ENCODE assay signal across 8 cellular contexts in the genomic region with DNA sequence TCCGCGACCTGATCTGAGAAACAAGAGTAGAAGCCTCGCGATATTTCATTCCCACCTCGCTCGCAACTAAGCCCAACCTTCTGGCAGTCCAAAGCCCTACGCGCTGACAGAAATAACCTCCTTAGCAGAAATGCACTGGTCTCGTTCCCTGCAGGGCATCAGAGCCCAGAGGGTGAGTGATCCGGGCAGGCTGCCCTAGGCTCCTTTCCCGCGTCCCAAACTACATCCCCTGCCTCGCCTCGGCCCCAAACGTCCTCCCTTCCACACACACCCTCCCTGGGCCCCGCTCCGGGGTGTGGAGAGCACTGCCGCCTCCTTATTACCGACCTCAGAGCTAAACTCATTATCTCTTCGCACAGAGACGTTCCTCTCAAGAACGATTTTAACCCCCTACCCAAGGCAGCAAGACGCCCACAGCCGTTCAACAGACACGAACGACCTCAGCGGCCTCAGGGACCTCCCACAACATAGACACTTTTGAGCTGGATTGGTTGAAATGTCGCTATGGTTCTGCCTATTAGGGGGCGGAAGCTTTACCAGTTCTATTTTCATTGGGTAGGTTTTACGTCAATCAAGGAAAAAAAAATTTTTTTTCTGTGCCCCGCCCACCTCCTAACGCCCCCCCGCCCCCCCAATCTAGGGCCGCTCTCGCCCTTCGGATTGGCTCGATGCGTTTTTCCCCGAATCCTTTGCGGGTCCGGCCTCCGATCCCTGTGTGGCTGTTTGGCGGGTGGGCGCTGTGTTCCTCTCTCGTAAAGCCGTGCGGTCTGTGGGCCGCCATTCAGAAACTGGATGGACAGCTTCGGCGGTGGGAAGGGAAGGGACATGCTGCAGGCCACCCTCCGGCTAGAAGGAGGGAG. TPM values are rescaled to one million over a fixed set of nuclear protein-coding genes. Genes with fewer than 3 reads are reported as not detected.
DNase-seq lines count a peak whose midpoint lies in the region; ATAC-seq, FAIRE-seq and TF ChIP-seq lines count a peak whose summit lies in the region.

A gene (minus strand): TSS at position 439 of the 860 bp plus-strand sequence. CDS start 95 bp downstream, at position 344.

- ATAC-seq in GM21526 (IDR thresholded peaks at IDR 0.05; ENCODE audit: low FRiP score, unreplicated experiment) = peak; percentile 93

- peak within 1 kb of the TSS; percentile 75 for H3K27ac ChIP-seq in OCI-LY3 (ENCODE audit: low read length)
- peak within 1 kb of the TSS; percentile 94 for H3K27ac ChIP-seq in endothelial cell of umbilical vein (ENCODE audit: insufficient read depth, low read depth, low read length)

- H3K4me1 ChIP-seq in OCI-LY3 (ENCODE audit: low read length) (peaks cover 13% of the 10 kb centered on the region; the same call in 1 of the 2 replicates), endothelial cell of umbilical vein (ENCODE audit: control insufficient read depth, extremely low read depth, insufficient read depth, low read length) (peaks cover 15% of the 10 kb centered on the region)

- DNase-seq in DMS 273 (lab: John Stamatoyannopoulos, UW; ENCODE audit: unreplicated experiment) = peak; percentile 98
- peak; percentile 55 for DNase-seq in HuH-7 (ENCODE audit: low spot score)
- DNase-seq in activated CD8-positive, alpha-beta memory T cell treated with anti-CD3 and anti-CD28 coated beads, Interleukin-2, amount 50 U/mL, for 48 hours = peak; percentile 90
- DNase-seq in endothelial cell of umbilical vein (ENCODE audit: low read depth, low spot score) = peak; percentile 96
- peak; percentile 97 for DNase-seq in midbrain (lab: John Stamatoyannopoulos, UW)
- DNase-seq in stimulated activated CD8-positive, alpha-beta memory T cell treated with anti-CD3 and anti-CD28 coated beads, Interleukin-2, amount 100 ng/mL, for 1 hour (ENCODE audit: low read depth in 2 of 2) = peak; percentile 72 to 80

- no TSS peak for BruUV-seq in endothelial cell of umbilical vein (replicated peaks; lab: Mats Ljungman, UMichigan)

- H3K36me3 ChIP-seq in OCI-LY3 (replicated peaks; ENCODE audit: low read depth, low read length) = peaks cover 3% of the 10 kb centered on the region
- no peaks in the 10 kb centered on the region for H3K36me3 ChIP-seq in endothelial cell of umbilical vein (ENCODE audit: control insufficient read depth in 2 of 2, extremely low read depth in 1 of 2, insufficient read depth in 2 of 2, low read length in 2 of 2)

- H3K27me3 ChIP-seq in OCI-LY3 (ENCODE audit: low read depth, low read length) = no peaks in the 10 kb centered on the region
- no peaks in the 10 kb centered on the region for H3K27me3 ChIP-seq in endothelial cell of umbilical vein (ENCODE audit: control insufficient read depth in 2 of 2, insufficient read depth in 2 of 2, low read length in 2 of 2)

- H2AFZ ChIP-seq in OCI-LY3 (ENCODE audit: low read depth, low read length) = peak within 1 kb of the TSS; percentile 92
- H2AFZ ChIP-seq in endothelial cell of umbilical vein (ENCODE audit: low read depth, low read length) = peak within 1 kb of the TSS; percentile 99

- CTCF ChIA-PET in endothelial cell of umbilical vein (lab: Charles Lee) = interaction anchor here (0.6 to 2.4 kb wide), 7 partner anchors 23 to 120 kb away, joined by 3 to 8 read pairs (median 4); a partner anchor contains a TSS

- H3K4me3 ChIP-seq in OCI-LY3 (ENCODE audit: low read length) (peak within 1 kb of the TSS; percentile 97), endothelial cell of umbilical vein (replicated peaks in 1 of 3; ENCODE audit: insufficient read depth in 1 of 3, low read depth in 1 of 3, low read length in 3 of 3) (peak within 1 kb of the TSS; percentile 82 to 95 (median 83))

- 0 out of 2 replicates have a peak, but pooled peaks have one; percentile 4 for TF ChIP-seq CTCF in OCI-LY3 (IDR thresholded peaks at IDR 0.05; ENCODE audit: low read depth, low read length)
- no peak for TF ChIP-seq CTCF in endothelial cell of umbilical vein (IDR thresholded peaks at IDR 0.05; ENCODE audit: extremely low read depth in 1 of 2, insufficient read depth in 1 of 2, low read depth in 1 of 2, low read length in 2 of 2)

- POLR2A ChIA-PET in endothelial cell of umbilical vein (lab: Charles Lee) = interaction anchor here (0.7 to 1.3 kb wide), 8 partner anchors 9 to 1526 kb away, joined by 3 to 5 read pairs (median 3); a partner anchor contains a TSS

- H3K79me2 ChIP-seq in OCI-LY3 (ENCODE audit: low read length) = peaks cover 17% of the 10 kb centered on the region
- H3K79me2 ChIP-seq in endothelial cell of umbilical vein (ENCODE audit: control insufficient read depth, insufficient read depth, low read length) = peaks cover 3% of the 10 kb centered on the region

- intact Hi-C loops in endothelial cell of umbilical vein (cut with micrococcal nuclease) = loop anchor here (1.0 to 10.0 kb wide), 8 partner anchors 65 to 1715 kb away; a partner anchor contains a TSS

- H3K4me2 ChIP-seq in OCI-LY3 (ENCODE audit: low read length) (peak within 1 kb of the TSS; percentile 95), endothelial cell of umbilical vein (ENCODE audit: insufficient read depth, low read length) (peak within 1 kb of the TSS; percentile 95)

- no peaks in the 10 kb centered on the region for H3K9me1 ChIP-seq in endothelial cell of umbilical vein (replicated peaks; ENCODE audit: control insufficient read depth, extremely low read depth, insufficient read depth, low read length)

- peak; percentile 87 for FAIRE-seq in endothelial cell of umbilical vein (lab: Jason Lieb, UNC)

- dilution Hi-C loops in endothelial cell of umbilical vein (cut with MboI; ENCODE audit: extremely low pct_ligation_motif_present, low sequenced_read_pairs) = no loop called here

- peak; percentile 94 for TF ChIP-seq POLR2A in endothelial cell of umbilical vein (IDR thresholded peaks at IDR 0.05; ENCODE audit: low read depth, low read length)

- no peaks in the 10 kb centered on the region for H4K20me1 ChIP-seq in OCI-LY3 (ENCODE audit: insufficient read depth, low read length)
- H4K20me1 ChIP-seq in endothelial cell of umbilical vein (replicated peaks; ENCODE audit: control insufficient read depth, extremely low read depth, insufficient read depth, low read length) = no peaks in the 10 kb centered on the region

- peak within 1 kb of the TSS; percentile 97 for H3K9ac ChIP-seq in OCI-LY3 (ENCODE audit: low read length)
- peak within 1 kb of the TSS; percentile 98 for H3K9ac ChIP-seq in endothelial cell of umbilical vein (replicated peaks; ENCODE audit: extremely low read depth, insufficient read depth, low read length)

- H3K9me3 ChIP-seq in OCI-LY3 (ENCODE audit: insufficient read depth, low read length) (no peaks in the 10 kb centered on the region), endothelial cell of umbilical vein (replicated peaks; ENCODE audit: control insufficient read depth, insufficient read depth, low read length) (no peaks in the 10 kb centered on the region)

TF ChIP-seq in endothelial cell of umbilical vein, 7 proteins besides CTCF, POLR2A, EP300 and RAD21:
- TF ChIP-seq POLR2AphosphoS5 (IDR thresholded peaks at IDR 0.05; ENCODE audit: insufficient read depth, low read depth, low read length) (peak; percentile 73), EZH2 (IDR thresholded peaks at IDR 0.05; ENCODE audit: borderline replicate concordance, low read depth, low read length, severe bottlenecking) (no peak), GATA2 (IDR thresholded peaks at IDR 0.05; ENCODE audit: insufficient read depth, insufficient read length, low read depth, low read length) (no peak)

RNA-seq across cellular contexts. Expression of the gene that starts here (rescaled TPM):
- 15.5 and 17.3 TPM in 2 replicates for total RNA-seq in endothelial cell of umbilical vein
- polyA plus RNA-seq in endothelial cell of umbilical vein = 0.92 and 2.2 TPM in 2 replicates
- polyA plus RNA-seq in endothelial cell of umbilical vein (2011; cell fraction: cytosol; rRNA removed) = 4.3 and 4.5 TPM in 2 replicates
- polyA plus RNA-seq in endothelial cell of umbilical vein (2011; cell fraction: nucleus; rRNA removed) = 2.2 and 5.7 TPM in 2 replicates
- 21.6 and 26.2 TPM in 2 replicates for polyA plus RNA-seq in endothelial cell of umbilical vein (2012)
- polyA minus RNA-seq in endothelial cell of umbilical vein = 0.64 and 1.00 TPM in 2 replicates
- 2.8 TPM for polyA minus RNA-seq in endothelial cell of umbilical vein (2011; cell fraction: cytosol; rRNA and poly(A)+ RNA removed)
- polyA minus RNA-seq in endothelial cell of umbilical vein (2011; cell fraction: nucleus; rRNA and poly(A)+ RNA removed) = 0.87 and 2.1 TPM in 2 replicates

Comparison
In these comparisons a context has a peak if more than half of its experiments do, and no peak if none do; other contexts are left out.
1. Peak in every context shown above with its lines: DNase-seq, ATAC-seq, H3K4me3 ChIP-seq and H3K27ac ChIP-seq.